Comparison of ENCODE assay signal across 8 cellular contexts in the genomic region with DNA sequence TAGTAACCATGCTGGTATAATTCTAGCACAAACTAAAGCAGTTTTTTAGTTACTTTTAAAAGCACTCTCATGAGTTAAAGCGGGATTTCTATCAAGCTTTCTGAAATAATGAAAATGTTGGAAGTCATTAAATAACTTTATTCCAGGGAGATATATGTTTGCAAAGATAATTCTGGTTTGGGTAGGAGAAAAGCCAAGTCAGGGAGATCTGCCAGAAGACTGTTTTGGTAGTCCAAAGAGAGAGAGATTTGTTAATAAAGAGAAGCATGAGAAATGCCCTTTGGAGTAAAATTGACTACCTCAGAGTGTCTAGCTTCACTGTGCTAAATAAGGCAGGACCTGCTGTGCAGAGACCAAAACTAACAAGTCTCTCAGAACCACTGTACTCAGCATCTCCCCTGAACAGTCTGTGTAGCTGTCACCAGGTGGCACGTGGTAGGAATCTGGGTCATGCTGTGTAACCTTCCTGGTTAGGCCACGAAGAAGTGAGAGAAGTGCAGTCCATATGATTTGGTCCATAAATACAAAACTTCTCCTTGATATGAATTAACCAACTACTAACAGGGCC. TPM values are rescaled to one million over a fixed set of nuclear protein-coding genes. Genes with fewer than 3 reads are reported as not detected.
DNase-seq lines count a peak whose midpoint lies in the region; ATAC-seq and TF ChIP-seq lines count a peak whose summit lies in the region.

No MANE protein-coding gene starts in this region.

- H3K9ac ChIP-seq in HUES6 (ENCODE audit: low read length), result no peak overlapping the region

- no peaks in the 10 kb centered on the region for H3K36me3 ChIP-seq in HUES6 (ENCODE audit: control insufficient read depth, insufficient read depth, low read length)

- TF ChIP-seq CTCF in nephron progenitor cell (IDR thresholded peaks at IDR 0.05), result no peak

- H3K27ac ChIP-seq in HUES6 (ENCODE audit: low read depth, low read length), result 0 out of 2 replicates have a peak overlapping the region, but pooled peaks have one; percentile 66

- H3K36me3 Mint-ChIP-seq in activated naive CD4-positive, alpha-beta T cell treated with anti-CD3 and anti-CD28 coated beads, Interleukin-2, amount 50 U/mL, for 72 hours, result no peaks in the 10 kb centered on the region
- no peaks in the 10 kb centered on the region for H3K36me3 Mint-ChIP-seq in nephron progenitor cell (ENCODE audit: low read depth)

- peak; percentile 28 for DNase-seq in DMS 273 treated with DMSO at 0.1 percent for 48 hours (lab: John Stamatoyannopoulos, UW)
- DNase-seq in activated naive CD4-positive, alpha-beta T cell treated with anti-CD3 and anti-CD28 coated beads, Interleukin-2, amount 50 U/mL, for 72 hours (ENCODE audit: low spot score in 2 of 2), result no peak
- peak; percentile 38 for DNase-seq in iPS-NIHi11 (ENCODE audit: low spot score)
- DNase-seq in stimulated activated naive CD8-positive, alpha-beta T cell treated with anti-CD3 and anti-CD28 coated beads, Interleukin-15, Interleukin-2, amounts not matched to agents 100 U/mL and 50 U/mL, for 24 hours, result peak; percentile 13
- DNase-seq in nephron progenitor cell, result no peak
- no peak for DNase-seq in RKO (ENCODE audit: low spot score)

- H3K4me3 Mint-ChIP-seq in nephron progenitor cell, result no peak overlapping the region

- peak overlapping the region; percentile 5 to 68 for H3K27ac Mint-ChIP-seq in activated naive CD4-positive, alpha-beta T cell treated with anti-CD3 and anti-CD28 coated beads, Interleukin-2, amount 50 U/mL, for 72 hours
- no peak overlapping the region for H3K27ac Mint-ChIP-seq in nephron progenitor cell

- H3K27me3 ChIP-seq in HUES6 (ENCODE audit: control insufficient read depth, insufficient read depth, low read length), result no peaks in the 10 kb centered on the region

- no peaks in the 10 kb centered on the region for H3K9me3 Mint-ChIP-seq in activated naive CD4-positive, alpha-beta T cell treated with anti-CD3 and anti-CD28 coated beads, Interleukin-2, amount 50 U/mL, for 72 hours
- H3K9me3 Mint-ChIP-seq in nephron progenitor cell, result no peaks in the 10 kb centered on the region

- H3K4me3 ChIP-seq in HUES6 (ENCODE audit: low read depth, low read length), result no peak overlapping the region

- no peaks in the 10 kb centered on the region for H3K9me3 ChIP-seq in HUES6 (ENCODE audit: control insufficient read depth, insufficient read depth, low read depth, low read length)

- H3K4me1 Mint-ChIP-seq in nephron progenitor cell, result peaks cover 25% of the 10 kb centered on the region

- H3K27me3 Mint-ChIP-seq in nephron progenitor cell (ENCODE audit: low read depth, poor library complexity), result no peaks in the 10 kb centered on the region

- ATAC-seq in GM19463 (IDR thresholded peaks at IDR 0.05; ENCODE audit: unreplicated experiment), result peak; percentile 94
- peak; percentile 64 to 87 for ATAC-seq in activated naive CD4-positive, alpha-beta T cell treated with anti-CD3 and anti-CD28 coated beads, Interleukin-2, amount 50 U/mL, for 72 hours
- peak; percentile 56 for ATAC-seq in stimulated activated naive CD8-positive, alpha-beta T cell treated with anti-CD3 and anti-CD28 coated beads, Interleukin-15, Interleukin-2, amounts not matched to agents 100 U/mL and 50 U/mL, for 24 hours

- H3K4me1 ChIP-seq in HUES6 (ENCODE audit: control insufficient read depth, insufficient read depth, low read length), result peaks cover 14% of the 10 kb centered on the region

RNA-seq across cellular contexts. Expression of a gene that starts 31.6 kb away (rescaled TPM):
- total RNA-seq in activated naive CD4-positive, alpha-beta T cell treated with anti-CD3 and anti-CD28 coated beads, Interleukin-2, amount 50 U/mL, for 72 hours, result 1 to 10 TPM; 1.9 to 6.4 TPM

RNA-seq across cellular contexts. Expression of a gene that starts 35.1 kb away (rescaled TPM):
- 10 to 100 TPM; 35.8 to 40.5 TPM for total RNA-seq in activated naive CD4-positive, alpha-beta T cell treated with anti-CD3 and anti-CD28 coated beads, Interleukin-2, amount 50 U/mL, for 72 hours

Comparison
In these comparisons a context has a peak if more than half of its experiments do, and no peak if none do; other contexts are left out.
1. DNase-seq: peak in DMS 273 treated with DMSO at 0.1 percent for 48 hours (single experiment), iPS-NIHi11 (single experiment) and stimulated activated naive CD8-positive, alpha-beta T cell treated with anti-CD3 and anti-CD28 coated beads, Interleukin-15, Interleukin-2, amounts not matched to agents 100 U/mL and 50 U/mL, for 24 hours (single experiment); none in activated naive CD4-positive, alpha-beta T cell treated with anti-CD3 and anti-CD28 coated beads, Interleukin-2, amount 50 U/mL, for 72 hours (0 of 2), nephron progenitor cell (single experiment) and RKO (single experiment).
2. Peak in every context shown above with its lines, with median percentiles within 50 percentile points of each other: ATAC-seq.